In genomic region chr9:19965336-19965735, GRCh38 we compare ENCODE assay signal across 16 cellular contexts.
"Had no signal": no experiment of that assay in that cellular context is flagged by ENCODE, and none has a peak within 500 bp of the region (broad histone marks: within the 10 kb centered on the region; RNA-seq: fewer than 3 reads in every experiment).

No MANE protein-coding gene starts in this region.

- ATAC-seq: gastrocnemius medialis; heart left ventricle; left ventricle myocardium superior; stimulated activated naive CD8-positive, alpha-beta T cell treated with anti-CD3 and anti-CD28 coated beads, Interleukin-15, Interleukin-2, amounts not matched to agents 100 U/mL and 50 U/mL, for 24 hours; T-helper 17 cell had no signal

- H3K4me1 ChIP-seq: adrenal gland, gastrocnemius medialis, heart left ventricle, tibial artery had no signal

- DNase-seq: activated CD4-positive, alpha-beta T cell treated with anti-CD3 and anti-CD28 coated beads, Interleukin-2, amount 50 U/mL, for 4 hours; activated gamma-delta T cell; adrenal gland; cortex of kidney; effector CD8-positive, alpha-beta T cell; gastrocnemius medialis; heart left ventricle; left ventricle myocardium superior; retina; stimulated activated CD4-positive, alpha-beta T cell treated with anti-CD3 and anti-CD28 coated beads, Interleukin-2, amount 100 ng/mL, for 24 hours; stimulated activated naive CD8-positive, alpha-beta T cell treated with anti-CD3 and anti-CD28 coated beads, Interleukin-15, Interleukin-2, amounts not matched to agents 100 U/mL and 50 U/mL, for 24 hours; substantia nigra; T-helper 17 cell; tibial artery; WERI-Rb-1 had no signal

- H3K36me3 ChIP-seq: adrenal gland, esophagus muscularis mucosa, gastrocnemius medialis, heart left ventricle, tibial artery, WERI-Rb-1 had no signal

- H3K9me3 ChIP-seq: adrenal gland, esophagus muscularis mucosa, gastrocnemius medialis, tibial artery had no signal

- H3K27me3 ChIP-seq: adrenal gland, esophagus muscularis mucosa, gastrocnemius medialis, heart left ventricle, tibial artery had no signal

- H3K4me3 ChIP-seq: adrenal gland, esophagus muscularis mucosa, gastrocnemius medialis, heart left ventricle, tibial artery had no signal

- H3K27ac ChIP-seq: adrenal gland, esophagus muscularis mucosa, gastrocnemius medialis, heart left ventricle, tibial artery, WERI-Rb-1 had no signal
